Comparison of ENCODE assay signal across 9 cellular contexts in the genomic region with DNA sequence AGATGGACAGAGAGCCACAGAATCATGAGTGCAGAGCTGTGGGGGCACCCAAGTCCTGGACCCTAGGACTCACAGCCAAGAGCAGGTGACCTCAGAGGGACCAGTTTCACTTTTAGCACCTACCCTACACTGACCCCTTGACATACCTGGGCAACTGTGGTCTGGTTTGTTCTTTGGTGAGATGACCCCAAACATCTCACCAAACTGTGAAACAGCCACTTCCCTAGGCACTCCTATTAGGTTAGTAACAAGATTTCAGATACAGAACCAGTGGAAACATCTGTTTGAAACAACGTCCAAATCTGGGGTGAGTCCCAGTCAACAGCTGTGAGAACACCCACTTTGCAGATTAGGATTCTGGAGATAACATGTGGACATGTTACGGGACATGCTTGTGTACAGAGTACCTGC. TPM values are rescaled to one million over a fixed set of nuclear protein-coding genes. Genes with fewer than 3 reads are reported as not detected.
DNase-seq lines count a peak whose midpoint lies in the region; ATAC-seq and TF ChIP-seq lines count a peak whose summit lies in the region.
"Had no signal": no experiment of that assay in that cellular context is flagged by ENCODE, and none has a peak within 500 bp of the region (broad histone marks: within the 10 kb centered on the region; RNA-seq: fewer than 3 reads in every experiment).

No MANE protein-coding gene starts in this region.

- H3K79me2 ChIP-seq in GM23248 (ENCODE audit: insufficient read depth) = peaks cover 29% of the 10 kb centered on the region

- H3K4me1 Mint-ChIP-seq in T-helper 17 cell = peaks cover 19% of the 10 kb centered on the region

- peak overlapping the region; percentile 93 for H3K27ac ChIP-seq in GM23248

- H3K9me3 ChIP-seq in GM23248 (ENCODE audit: low read depth) = no peaks in the 10 kb centered on the region
- H3K9me3 ChIP-seq in T-helper 17 cell (ENCODE audit: control insufficient read depth, low read length, poor library complexity, severe bottlenecking) = no peaks in the 10 kb centered on the region
- H3K9me3 ChIP-seq in skeletal muscle satellite cell (replicated peaks; ENCODE audit: low read length) = no peaks in the 10 kb centered on the region

- in situ Hi-C loops in GM23248 (cut with MboI) = loop anchor here (10.0 kb wide), 1 partner anchor 254 kb away; no protein-coding TSS in a partner anchor

- peak overlapping the region; percentile 93 for H3K27ac Mint-ChIP-seq in T-helper 17 cell

- peaks cover 5% of the 10 kb centered on the region for H3K36me3 Mint-ChIP-seq in T-helper 17 cell (ENCODE audit: low read depth)

- peak; percentile 18 for DNase-seq in GM23248
- DNase-seq in T-helper 17 cell = no peak
- DNase-seq in fibroblast of mammary gland (ENCODE audit: low read depth) = peak; percentile 40
- no peak for DNase-seq in NCI-H774 (lab: John Stamatoyannopoulos, UW)
- no peak for DNase-seq in activated effector memory CD4-positive, alpha-beta T cell treated with anti-CD3 and anti-CD28 coated beads, Interleukin-2, amount 50 U/mL, for 16 hours
- DNase-seq in NCI-H510A treated with DMSO at 0.1 percent for 48 hours (lab: John Stamatoyannopoulos, UW) = no peak
- DNase-seq: NCI-H1105 had no signal

- H4K20me1 ChIP-seq in GM23248 (ENCODE audit: insufficient read depth) = no peaks in the 10 kb centered on the region

- H3F3A ChIP-seq in GM23248 (ENCODE audit: insufficient read depth) = peaks cover 24% of the 10 kb centered on the region

- H3K4me1 ChIP-seq in GM23248 (ENCODE audit: insufficient read depth) (peaks cover 17% of the 10 kb centered on the region), skeletal muscle satellite cell (ENCODE audit: control insufficient read depth, insufficient read depth, low read length) (peaks cover 21% of the 10 kb centered on the region)

- H3K9ac ChIP-seq in GM23248 (peak overlapping the region; percentile 96; the same call in 1 of the 2 replicates), skeletal muscle satellite cell (ENCODE audit: low read depth, low read length) (peak overlapping the region; percentile 99)

- no peaks in the 10 kb centered on the region for H3K27me3 Mint-ChIP-seq in T-helper 17 cell

- H3K4me3 Mint-ChIP-seq in T-helper 17 cell = peak overlapping the region; percentile 90

- no peaks in the 10 kb centered on the region for H3K9me2 ChIP-seq in GM23248 (ENCODE audit: insufficient read depth)

- H3K36me3 ChIP-seq in GM23248 (ENCODE audit: low read depth) (peaks cover 9% of the 10 kb centered on the region), skeletal muscle satellite cell (ENCODE audit: insufficient read depth, low read length) (peaks cover 40% of the 10 kb centered on the region)

- TF ChIP-seq CTCF in fibroblast of mammary gland (conservative IDR thresholded peaks at IDR 0.05; ENCODE audit: control insufficient read depth, insufficient read depth, low read depth, low read length) = no peak

- H2AFZ ChIP-seq in GM23248 = no peak overlapping the region

- H3K27me3 ChIP-seq in GM23248 (replicated peaks; ENCODE audit: insufficient read depth) (no peaks in the 10 kb centered on the region), skeletal muscle satellite cell (ENCODE audit: control insufficient read depth, insufficient read depth, low read length) (no peaks in the 10 kb centered on the region)

- 0 out of 2 replicates have a peak overlapping the region, but pooled peaks have one; percentile 78 for H3K4me3 ChIP-seq in GM23248
- no peak overlapping the region for H3K4me3 ChIP-seq in fibroblast of mammary gland (ENCODE audit: control insufficient read depth, low read depth, low read length)
- H3K4me3 ChIP-seq in skeletal muscle satellite cell (ENCODE audit: low read length) = peak overlapping the region; percentile 86

- no peak for ATAC-seq in T-helper 17 cell
- no peak for ATAC-seq in esophagus mucosa

- 30 to 44% methylated on average over 2 of the region's 2 CpGs for WGBS in GM23248 (ENCODE audit: low coverage in 1 of 2, low lambda C conversion rate in 2 of 2, missing lambda C conversion rate in 2 of 2), 2 experiments

- H3K4me2 ChIP-seq in GM23248 (ENCODE audit: unreplicated experiment) (peak overlapping the region; percentile 43), skeletal muscle satellite cell (ENCODE audit: low read length) (peak overlapping the region; percentile 96)

RNA-seq across cellular contexts. Expression of a gene that starts 1.9 kb away (rescaled TPM):
- total RNA-seq in GM23248 (2014; rRNA removed; shearing (Covaris generic)) = 13.8 and 14.4 TPM in 2 replicates
- polyA plus RNA-seq in GM23248 (2016; fragmentation: Nextera tagmentation; extraction: Ambion mirVana) = 71.7 and 78.2 TPM in 2 replicates
- total RNA-seq in T-helper 17 cell = 100 to 1,000 TPM; 501 to 627 TPM
- 8.3 and 10.9 TPM in 2 replicates for total RNA-seq in skeletal muscle satellite cell (2012; rRNA removed)
- 71.0 TPM for total RNA-seq in esophagus mucosa

Comparison
In these comparisons a context has a peak if more than half of its experiments do, and no peak if none do; other contexts are left out.
1. DNase-seq: peak in GM23248 (single experiment) and fibroblast of mammary gland (single experiment); none in T-helper 17 cell (0 of 3), NCI-H774 (single experiment), activated effector memory CD4-positive, alpha-beta T cell treated with anti-CD3 and anti-CD28 coated beads, Interleukin-2, amount 50 U/mL, for 16 hours (single experiment) and NCI-H510A treated with DMSO at 0.1 percent for 48 hours (single experiment).